In genomic region chr6:26033942-26034354, GRCh38 we compare ENCODE assay signal across 1 cellular context.
A peak's percentile ranks its signal among the peaks of the same experiment; 100 is the strongest.
TF ChIP-seq lines count a peak whose summit lies in the region.

No MANE protein-coding gene starts in this region.

TF ChIP-seq in K562, 482 proteins besides CTCF, POLR2A, EP300 and RAD21 (continued from another document):
- TF ChIP-seq ZNF609 (CRISPR knock-in tag; IDR thresholded peaks at IDR 0.05; ENCODE audit: borderline replicate concordance) (no peak), EGR1 (conservative IDR thresholded peaks at IDR 0.05) (peak; percentile 98), MYC (IDR thresholded peaks at IDR 0.05; ENCODE audit: low read depth, low read length) (0 out of 2 replicates have a peak, but pooled peaks have one; percentile 6), MYC (CRISPR knock-in tag; IDR thresholded peaks at IDR 0.05; ENCODE audit: borderline replicate concordance, low read depth) (no peak), U2AF1 (optimal IDR thresholded peaks at IDR 0.05; ENCODE audit: low read depth, low read length) (no peak), DMBX1 (CRISPR knock-in tag; IDR thresholded peaks at IDR 0.05; ENCODE audit: borderline replicate concordance) (peak; percentile 67), GATAD2B (IDR thresholded peaks at IDR 0.05; ENCODE audit: borderline replicate concordance) (0 out of 2 replicates have a peak, but pooled peaks have one; percentile 40), USF2 (CRISPR knock-in tag; IDR thresholded peaks at IDR 0.05) (no peak), HES1 (IDR thresholded peaks at IDR 0.05; ENCODE audit: low read depth) (0 out of 2 replicates have a peak, but pooled peaks have one; percentile 44), NBN (IDR thresholded peaks at IDR 0.05; ENCODE audit: low read depth) (peak; percentile 76; the same call in 1 of the 2 replicates), BRD9 (IDR thresholded peaks at IDR 0.05; ENCODE audit: low read depth, partially characterized antibody) (peak; percentile 88), ZNF384 (IDR thresholded peaks at IDR 0.05; ENCODE audit: low read depth, low read length) (0 out of 2 replicates have a peak, but pooled peaks have one; percentile 54), DPF2 (IDR thresholded peaks at IDR 0.05) (peak; percentile 68), ZBTB5 (IDR thresholded peaks at IDR 0.05) (peak; percentile 32; the same call in 1 of the 2 replicates), YY1 (IDR thresholded peaks at IDR 0.05; ENCODE audit: borderline replicate concordance in 1 of 3, control insufficient read depth in 1 of 3, extremely low read depth in 1 of 3, insufficient read depth in 3 of 3, insufficient read length in 1 of 3, insufficient replicate concordance in 2 of 3, low read depth in 1 of 3, low read length in 2 of 3) (peak in 1 of 3 experiments; percentile 27), NEUROD1 (IDR thresholded peaks at IDR 0.05; ENCODE audit: borderline replicate concordance, low read depth, low read length, partially characterized antibody) (peak; percentile 30), SMARCA4 (IDR thresholded peaks at IDR 0.05) (peak; percentile 77), BRD4 (IDR thresholded peaks at IDR 0.05) (no peak), NCOA4 (IDR thresholded peaks at IDR 0.05; ENCODE audit: partially characterized antibody) (no peak), YBX1 (IDR thresholded peaks at IDR 0.05) (no peak), HLTF (IDR thresholded peaks at IDR 0.05) (peak; percentile 66; the same call in 1 of the 2 replicates), DEAF1 (CRISPR knock-in tag; IDR thresholded peaks at IDR 0.05) (0 out of 2 replicates have a peak, but pooled peaks have one; percentile 23), OTX1 (CRISPR knock-in tag; IDR thresholded peaks at IDR 0.05) (peak; percentile 35; the same call in 1 of the 2 replicates), AFF4 (CRISPR knock-in tag; IDR thresholded peaks at IDR 0.05) (no peak), ZNF445 (CRISPR knock-in tag; IDR thresholded peaks at IDR 0.05; ENCODE audit: low read depth) (0 out of 2 replicates have a peak, but pooled peaks have one; percentile 22), CREBBP (IDR thresholded peaks at IDR 0.05; ENCODE audit: low read depth, low read length) (no peak), ZBTB2 (IDR thresholded peaks at IDR 0.05) (peak; percentile 56), ZNF316 (IDR thresholded peaks at IDR 0.05) (no peak), DNMT1 (IDR thresholded peaks at IDR 0.05) (0 out of 2 replicates have a peak, but pooled peaks have one; percentile 63), TEAD4 (IDR thresholded peaks at IDR 0.05; ENCODE audit: low read length) (no peak), TEAD4 (CRISPR knock-in tag; IDR thresholded peaks at IDR 0.05; ENCODE audit: borderline replicate concordance) (no peak), NELFE (IDR thresholded peaks at IDR 0.05; ENCODE audit: insufficient read depth, insufficient read length) (no peak), HDGF (IDR thresholded peaks at IDR 0.05) (peak; percentile 84; the same call in 1 of the 2 replicates), ZNF75A (CRISPR knock-in tag; IDR thresholded peaks at IDR 0.05) (0 out of 2 replicates have a peak, but pooled peaks have one; percentile 32)
